ENCODE assay signal across 1 cellular context in the genomic region with DNA sequence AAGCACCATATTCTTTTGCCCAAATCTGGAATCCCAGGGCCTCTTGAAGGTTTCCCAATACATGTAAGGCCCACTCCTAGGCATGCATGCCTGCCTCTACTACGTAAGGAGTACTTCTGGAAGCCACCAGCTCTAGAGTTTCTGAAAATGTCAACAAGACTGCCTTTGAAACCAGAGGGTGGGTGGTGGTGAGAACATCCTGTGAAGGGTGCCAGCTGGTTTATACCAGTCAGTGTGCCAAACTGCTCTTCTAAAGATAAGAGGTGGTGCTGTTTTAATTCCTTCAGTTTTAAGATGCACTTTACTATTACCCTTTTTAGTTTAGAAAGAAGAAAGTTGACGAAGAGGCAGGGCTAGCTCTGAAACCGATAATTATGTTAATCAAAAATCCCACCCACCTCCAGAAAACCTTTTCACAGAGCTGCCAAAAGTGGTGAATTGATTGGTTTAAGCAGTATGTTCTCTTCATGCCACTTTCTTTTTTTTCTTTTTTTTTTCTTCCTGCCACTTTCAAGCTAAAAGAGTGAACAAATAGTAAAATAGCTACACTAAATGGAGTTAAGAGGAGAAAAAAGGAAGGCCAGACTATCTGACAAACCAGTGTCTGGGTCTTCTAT.
TF ChIP-seq lines count a peak whose summit lies in the region.

No MANE protein-coding gene starts in this region.

TF ChIP-seq in GM12878, 131 proteins besides CTCF, POLR2A, EP300 and RAD21 (continued from another document):
- TF ChIP-seq, protein P1, sequence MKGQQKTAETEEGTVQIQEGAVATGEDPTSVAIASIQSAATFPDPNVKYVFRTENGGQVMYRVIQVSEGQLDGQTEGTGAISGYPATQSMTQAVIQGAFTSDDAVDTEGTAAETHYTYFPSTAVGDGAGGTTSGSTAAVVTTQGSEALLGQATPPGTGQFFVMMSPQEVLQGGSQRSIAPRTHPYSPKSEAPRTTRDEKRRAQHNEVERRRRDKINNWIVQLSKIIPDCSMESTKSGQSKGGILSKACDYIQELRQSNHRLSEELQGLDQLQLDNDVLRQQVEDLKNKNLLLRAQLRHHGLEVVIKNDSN (IDR thresholded peaks at IDR 0.05; ENCODE audit: borderline replicate concordance, extremely low read length, insufficient read depth, low read depth, low read length): no peak
